Comparison of ENCODE assay signal across 1 cellular context in genomic region chr15:25718597-25718996, GRCh38.
TF ChIP-seq lines count a peak whose summit lies in the region.

No MANE protein-coding gene starts in this region.

TF ChIP-seq in WTC11, 78 proteins besides CTCF, POLR2A, EP300 and RAD21 (continued from another document):
- TF ChIP-seq USF2 (CRISPR knock-in tag; IDR thresholded peaks at IDR 0.05) (no peak), ZNF281 (CRISPR knock-in tag; IDR thresholded peaks at IDR 0.05) (no peak), PREB (CRISPR knock-in tag; IDR thresholded peaks at IDR 0.05; ENCODE audit: borderline replicate concordance) (no peak)
